7 cellular contexts compared by ENCODE assay signal in the genomic region with DNA sequence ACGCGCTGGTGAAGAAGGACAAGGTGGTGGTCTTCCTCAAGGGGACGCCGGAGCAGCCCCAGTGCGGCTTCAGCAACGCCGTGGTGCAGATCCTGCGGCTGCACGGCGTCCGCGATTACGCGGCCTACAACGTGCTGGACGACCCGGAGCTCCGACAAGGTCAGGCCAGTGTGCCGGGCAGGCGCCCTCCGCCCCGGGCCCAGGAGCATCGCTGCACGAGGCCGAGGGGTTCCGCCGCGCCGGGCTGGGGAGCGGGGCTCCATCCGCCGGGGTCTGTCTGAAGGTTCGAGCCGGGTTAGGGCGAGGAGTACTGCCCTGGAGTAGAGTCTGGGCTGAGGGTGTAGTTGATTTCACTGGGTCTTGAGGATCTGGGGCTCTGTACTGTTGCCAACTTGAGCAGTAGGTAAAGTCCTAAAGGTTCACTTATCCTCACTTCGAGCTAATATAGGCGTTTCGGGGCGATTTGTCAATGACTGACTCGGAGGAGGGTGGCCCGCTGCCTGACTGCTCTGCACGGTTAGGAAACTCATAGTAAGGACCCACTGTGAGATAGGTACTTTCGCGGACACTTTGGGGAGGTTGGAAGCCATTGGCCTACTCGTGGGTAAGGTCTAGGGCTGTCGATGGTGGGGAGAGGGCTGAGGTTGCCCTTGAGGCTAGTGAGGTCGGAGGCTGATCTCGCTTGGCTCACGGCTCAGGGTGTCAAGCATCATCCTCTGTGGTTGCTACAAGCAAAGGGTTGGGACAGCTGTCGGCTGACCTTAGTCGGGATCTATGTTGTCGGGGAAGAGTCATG. TPM values are rescaled to one million over a fixed set of nuclear protein-coding genes. Genes with fewer than 3 reads are reported as not detected.
A peak's percentile ranks its signal among the peaks of the same experiment; 100 is the strongest.
DNase-seq lines count a peak whose midpoint lies in the region; ATAC-seq and TF ChIP-seq lines count a peak whose summit lies in the region.

No MANE protein-coding gene starts in this region.

- TF ChIP-seq CTCF in GM12865 (IDR thresholded peaks at IDR 0.05; ENCODE audit: insufficient read depth, low read depth, low read length, missing control alignments) (no peak), fibroblast of pulmonary artery (IDR thresholded peaks at IDR 0.05; ENCODE audit: low read length, missing control alignments) (no peak), psoas muscle (IDR thresholded peaks at IDR 0.05) (no peak)

- H3K9me3 Mint-ChIP-seq in T-cell: no peaks in the 10 kb centered on the region

- no peaks in the 10 kb centered on the region for H3K27me3 Mint-ChIP-seq in T-cell

- no peaks in the 10 kb centered on the region for H3K9me3 ChIP-seq in HAP-1
- H3K9me3 ChIP-seq in psoas muscle: no peaks in the 10 kb centered on the region

- peak overlapping the region; percentile 87 for H3K27ac ChIP-seq in psoas muscle

- POLR2A ChIA-PET in T-cell (lab: Charles Lee): no interaction called here

- H3K4me3 ChIP-seq in GM12865 (ENCODE audit: low read depth, low read length) (peak overlapping the region; percentile 56), HAP-1 (peak overlapping the region; percentile 89), fibroblast of pulmonary artery (replicated peaks; ENCODE audit: low read depth, low read length) (peak overlapping the region; percentile 85), psoas muscle (peak overlapping the region; percentile 96)

- peaks cover 7% of the 10 kb centered on the region for H3K36me3 Mint-ChIP-seq in T-cell

- CTCF ChIA-PET in T-cell (lab: Charles Lee): interaction anchor here (0.6 to 1.1 kb wide), 2 partner anchors 17 to 19 kb away, joined by 3 to 6 read pairs; partner anchors contain the start of gene SYNE3 (in 1 of the 2)

- ATAC-seq in T-cell (replicated peaks in 1 of 4) (no peak), psoas muscle (no peak)

- no peaks in the 10 kb centered on the region for H3K27me3 ChIP-seq in HAP-1 (ENCODE audit: low read depth)
- H3K27me3 ChIP-seq in psoas muscle (ENCODE audit: insufficient read depth in 3 of 3, low read length in 2 of 3): no peaks in the 10 kb centered on the region

- H3K4me1 ChIP-seq in HAP-1: peaks cover 37% of the 10 kb centered on the region
- peaks cover 72% of the 10 kb centered on the region for H3K4me1 ChIP-seq in psoas muscle

- WGBS in psoas muscle, 3 donors: 1% methylated on average over 52 of the region's 52 CpGs

- intact Hi-C loops in psoas muscle (cut with DNase I): loop anchor here in 1 of 2 donors (10.0 kb wide), 1 partner anchor 381 kb away; the partner anchor contains the start of gene DICER1

- peaks cover 74 to 78% (median 78%) of the 10 kb centered on the region in 3 donors for H3K4me1 Mint-ChIP-seq in T-cell

- H3K27ac Mint-ChIP-seq in T-cell: peak overlapping the region; percentile 79 to 89

- DNase-seq in GM12865 (ENCODE audit: low read depth) (peak; percentile 39), HAP-1 (ENCODE audit: low spot score in 2 of 2) (peak in 1 of 2 experiments; percentile 18), T-cell (peak in 1 of 34 experiments; percentile 23), fibroblast of pulmonary artery (ENCODE audit: low read depth) (no peak), psoas muscle (peak; percentile 42 to 77), NCI-H2107 (lab: John Stamatoyannopoulos, UW) (no peak), AG08395 (ENCODE audit: low spot score) (no peak)

- in situ Hi-C loops in HAP-1 (cut with MboI; ENCODE audit: low sequenced_read_pairs): no loop called here

- peaks cover 23% of the 10 kb centered on the region for H3K36me3 ChIP-seq in HAP-1 (replicated peaks)
- H3K36me3 ChIP-seq in psoas muscle (ENCODE audit: insufficient read depth in 1 of 2, low read depth in 1 of 2): peaks cover 0 to 5% of the 10 kb centered on the region in 2 donors

- H3K4me3 Mint-ChIP-seq in T-cell: peak overlapping the region; percentile 92 to 95 (median 95)

RNA-seq across cellular contexts. Expression of gene GLRX5, which starts 0.6 kb away (rescaled TPM):
- 10 to 100 TPM; 15.4 to 24.2 (median 16.0) TPM for total RNA-seq in T-cell
- 10 to 100 TPM; 46.9 to 97.6 (median 57.0) TPM for total RNA-seq in psoas muscle
- polyA plus RNA-seq in psoas muscle: 10 to 100 TPM; 65.5 to 98.7 (median 68.4) TPM

RNA-seq across cellular contexts. Expression of gene SYNE3, which starts 19.0 kb away (rescaled TPM):
- total RNA-seq in T-cell (10 to 100 TPM; 55.6 to 92.3 (median 77.8) TPM), psoas muscle (1 to 10 TPM; 3.4 to 4.7 (median 4.1) TPM)
- polyA plus RNA-seq in psoas muscle: 1 to 10 TPM in 1 of 3 donors, under 1 TPM in 2; 0.45 to 1.3 (median 0.96) TPM

Comparison
In these comparisons a context has a peak if more than half of its experiments do, and no peak if none do; other contexts are left out.
1. DNase-seq: peak in GM12865 (single experiment) and psoas muscle (2 of 2); none in fibroblast of pulmonary artery (single experiment), NCI-H2107 (single experiment) and AG08395 (single experiment).
2. RNA of gene SYNE3, which starts 19.0 kb away (total RNA-seq): 55.6 to 92.3 TPM in T-cell; 3.4 to 4.7 TPM in psoas muscle; every median in the first group is over 4 times any median in the second.
3. Peak in every context shown above with its lines, with median percentiles within 50 percentile points of each other: H3K4me3 ChIP-seq.